8 cellular contexts compared by ENCODE assay signal in genomic region chr13:85828094-85828684, GRCh38. TPM values are rescaled to one million over a fixed set of nuclear protein-coding genes. Genes with fewer than 3 reads are reported as not detected.
DNase-seq lines count a peak whose midpoint lies in the region; ATAC-seq, FAIRE-seq and TF ChIP-seq lines count a peak whose summit lies in the region.

No MANE protein-coding gene starts in this region.

- FAIRE-seq in GM12892 (lab: Jason Lieb, UNC), result no peak

- H3K4me3 ChIP-seq in WI38 (ENCODE audit: low read depth, low read length), result no peak overlapping the region

- peak; percentile 26 for DNase-seq in NCI-H748 (lab: John Stamatoyannopoulos, UW; ENCODE audit: unreplicated experiment)
- DNase-seq in NCI-H748 treated with DMSO at 0.1 percent for 48 hours (lab: John Stamatoyannopoulos, UW), result no peak
- DNase-seq in kidney tubule cell (ENCODE audit: low spot score), result peak; percentile 23
- no peak for DNase-seq in GM12892 (ENCODE audit: insufficient read length)

- ATAC-seq in HG03342 (IDR thresholded peaks at IDR 0.05; ENCODE audit: unreplicated experiment) (peak; percentile 73), GM21717 (IDR thresholded peaks at IDR 0.05; ENCODE audit: unreplicated experiment) (no peak), HG03135 (IDR thresholded peaks at IDR 0.05; ENCODE audit: unreplicated experiment) (no peak)

- peak; percentile 32; the same call in 1 of the 2 replicates for TF ChIP-seq CTCF in WI38 (IDR thresholded peaks at IDR 0.05; ENCODE audit: low read depth, low read length)

- TF ChIP-seq POLR2A in GM12892 (IDR thresholded peaks at IDR 0.05; ENCODE audit: low read depth, low read length), result no peak

RNA-seq across cellular contexts. Expression of gene SLITRK6, which starts 29.0 kb away (rescaled TPM):
- not detected for polyA plus RNA-seq in GM12892 (2012; ENCODE audit: missing spikeins)

Comparison
In these comparisons a context has a peak if more than half of its experiments do, and no peak if none do; other contexts are left out.
1. DNase-seq: peak in NCI-H748 (single experiment) and kidney tubule cell (single experiment); none in NCI-H748 treated with DMSO at 0.1 percent for 48 hours (single experiment) and GM12892 (single experiment).